In genomic region chr6:108074057-108074358, GRCh38 we compare ENCODE assay signal across 8 cellular contexts. TPM values are rescaled to one million over a fixed set of nuclear protein-coding genes. Genes with fewer than 3 reads are reported as not detected.
DNase-seq lines count a peak whose midpoint lies in the region; ATAC-seq, FAIRE-seq and TF ChIP-seq lines count a peak whose summit lies in the region.

No MANE protein-coding gene starts in this region.

- TF ChIP-seq POLR2A in endothelial cell of umbilical vein (IDR thresholded peaks at IDR 0.05; ENCODE audit: low read depth, low read length), result no peak

- H3K4me3 ChIP-seq in GM23338 (peak overlapping the region; percentile 86), OCI-LY7 (ENCODE audit: low read depth, low read length, poor library complexity, severe bottlenecking) (peak overlapping the region; percentile 100), endothelial cell of umbilical vein (replicated peaks in 1 of 3; ENCODE audit: insufficient read depth in 1 of 3, low read depth in 1 of 3, low read length in 3 of 3) (peak overlapping the region; percentile 62 to 71 (median 70))

- BruUV-seq in Calu3 (replicated peaks; lab: Mats Ljungman, UMichigan) (no TSS peak), OCI-LY7 (replicated peaks; lab: Mats Ljungman, UMichigan) (TSS peak; percentile 84), endothelial cell of umbilical vein (replicated peaks; lab: Mats Ljungman, UMichigan) (no TSS peak)

- H3K9me3 ChIP-seq in OCI-LY7 (ENCODE audit: low read length) (no peaks in the 10 kb centered on the region), endothelial cell of umbilical vein (replicated peaks; ENCODE audit: control insufficient read depth, insufficient read depth, low read length) (no peaks in the 10 kb centered on the region)

- peak overlapping the region; percentile 88 for H3K4me2 ChIP-seq in GM23338
- peak overlapping the region; percentile 89 for H3K4me2 ChIP-seq in OCI-LY7 (ENCODE audit: low read length)
- peak overlapping the region; percentile 68 for H3K4me2 ChIP-seq in endothelial cell of umbilical vein (ENCODE audit: insufficient read depth, low read length)

- H3K36me3 Mint-ChIP-seq in Calu3 (ENCODE audit: insufficient read depth, unreplicated experiment), result peaks cover 21% of the 10 kb centered on the region
- H3K36me3 Mint-ChIP-seq in GM23338 (ENCODE audit: low read depth), result peaks cover 3% of the 10 kb centered on the region; the same call in 1 of the 3 replicates
- no peaks in the 10 kb centered on the region for H3K36me3 Mint-ChIP-seq in neural crest cell (ENCODE audit: low read depth)

- H3K27me3 Mint-ChIP-seq in Calu3 (ENCODE audit: unreplicated experiment) (no peaks in the 10 kb centered on the region), GM23338 (ENCODE audit: insufficient read depth, low read depth, poor library complexity) (peaks cover 10% of the 10 kb centered on the region), neural crest cell (ENCODE audit: low read depth) (no peaks in the 10 kb centered on the region)

- H4K20me1 ChIP-seq in GM23338 (replicated peaks; ENCODE audit: insufficient read depth), result no peaks in the 10 kb centered on the region
- no peaks in the 10 kb centered on the region for H4K20me1 ChIP-seq in OCI-LY7 (ENCODE audit: insufficient read depth, low read length)
- H4K20me1 ChIP-seq in endothelial cell of umbilical vein (replicated peaks; ENCODE audit: control insufficient read depth, extremely low read depth, insufficient read depth, low read length), result no peaks in the 10 kb centered on the region

- H3K4me3 Mint-ChIP-seq in Calu3 (ENCODE audit: low read depth, unreplicated experiment), result peak overlapping the region; percentile 75
- peak overlapping the region; percentile 83 for H3K4me3 Mint-ChIP-seq in GM23338
- H3K4me3 Mint-ChIP-seq in neural crest cell, result peak overlapping the region; percentile 93

- DNase-seq in Calu3, result no peak
- DNase-seq in GM23338 (ENCODE audit: low spot score), result no peak
- no peak for DNase-seq in OCI-LY7 (ENCODE audit: low spot score)
- no peak for DNase-seq in endothelial cell of umbilical vein (ENCODE audit: low read depth, low spot score)
- no peak for DNase-seq in neural crest cell (ENCODE audit: low read depth, low spot score)
- DNase-seq in KBM-7, result no peak
- no peak for DNase-seq in activated CD4-positive, alpha-beta T cell treated with anti-CD3 and anti-CD28 coated beads, Interleukin-2, amount 50 U/mL, for 4 hours
- DNase-seq in DMS53 (lab: John Stamatoyannopoulos, UW), result no peak

- H3K9ac ChIP-seq in endothelial cell of umbilical vein (replicated peaks; ENCODE audit: extremely low read depth, insufficient read depth, low read length), result peak overlapping the region; percentile 48

- dilution Hi-C loops in endothelial cell of umbilical vein (cut with MboI; ENCODE audit: extremely low pct_ligation_motif_present, low sequenced_read_pairs), result no loop called here

- no peaks in the 10 kb centered on the region for H3K36me3 ChIP-seq in GM23338 (ENCODE audit: insufficient read depth)
- no peaks in the 10 kb centered on the region for H3K36me3 ChIP-seq in OCI-LY7 (ENCODE audit: insufficient read depth, low read length)
- H3K36me3 ChIP-seq in endothelial cell of umbilical vein (ENCODE audit: control insufficient read depth in 2 of 2, extremely low read depth in 1 of 2, insufficient read depth in 2 of 2, low read length in 2 of 2), result no peaks in the 10 kb centered on the region

- H3K27me3 ChIP-seq in GM23338 (ENCODE audit: insufficient read depth), result peaks cover 19% of the 10 kb centered on the region
- H3K27me3 ChIP-seq in endothelial cell of umbilical vein (ENCODE audit: control insufficient read depth in 2 of 2, insufficient read depth in 2 of 2, low read length in 2 of 2), result peaks cover 2 to 4% of the 10 kb centered on the region in 2 experiments

- H3K4me1 ChIP-seq in GM23338 (ENCODE audit: insufficient read depth) (peaks cover 32% of the 10 kb centered on the region), OCI-LY7 (ENCODE audit: insufficient read depth, low read length, poor library complexity, severe bottlenecking) (peaks cover 14% of the 10 kb centered on the region), endothelial cell of umbilical vein (ENCODE audit: control insufficient read depth, extremely low read depth, insufficient read depth, low read length) (peaks cover 5% of the 10 kb centered on the region)

- in situ Hi-C loops in KBM-7 (cut with MboI; ENCODE audit: low pct_unique_long_range_greater_than_20kb, low sequenced_read_pairs), result no loop called here

- peaks cover 8% of the 10 kb centered on the region for H3K4me1 Mint-ChIP-seq in Calu3 (ENCODE audit: low read depth, unreplicated experiment)
- peaks cover 39% of the 10 kb centered on the region for H3K4me1 Mint-ChIP-seq in GM23338
- H3K4me1 Mint-ChIP-seq in neural crest cell, result peaks cover 18% of the 10 kb centered on the region

- intact Hi-C loops in Calu3 (cut with micrococcal nuclease; ENCODE audit: unreplicated experiment), result no loop called here
- intact Hi-C loops in OCI-LY7 (cut with micrococcal nuclease; ENCODE audit: unreplicated experiment), result no loop called here
- intact Hi-C loops in endothelial cell of umbilical vein (cut with micrococcal nuclease), result loop anchor here (1.0 kb wide), 1 partner anchor 116 kb away; the partner anchor contains the start of gene SEC63

- no peak overlapping the region for H3K27ac ChIP-seq in GM23338 (ENCODE audit: low read depth)
- H3K27ac ChIP-seq in OCI-LY7 (ENCODE audit: low read depth, low read length, poor library complexity, severe bottlenecking), result no peak overlapping the region
- H3K27ac ChIP-seq in endothelial cell of umbilical vein (ENCODE audit: insufficient read depth, low read depth, low read length), result no peak overlapping the region

- peaks cover 12% of the 10 kb centered on the region for H3F3A ChIP-seq in GM23338 (replicated peaks; ENCODE audit: low read depth)

- POLR2A ChIA-PET in OCI-LY7 (lab: Charles Lee), result interaction anchor here (0.6 kb wide), 1 partner anchor 431 kb away, joined by 5 read pairs; no protein-coding TSS in a partner anchor
- POLR2A ChIA-PET in endothelial cell of umbilical vein (lab: Charles Lee), result no interaction called here

- TF ChIP-seq CTCF in Calu3 (IDR thresholded peaks at IDR 0.05; ENCODE audit: unreplicated experiment), result no peak
- TF ChIP-seq CTCF in GM23338 (conservative IDR thresholded peaks at IDR 0.05; ENCODE audit: low read depth in 2 of 2), result no peak
- TF ChIP-seq CTCF in OCI-LY7 (conservative IDR thresholded peaks at IDR 0.05; ENCODE audit: low read length), result no peak
- TF ChIP-seq CTCF in endothelial cell of umbilical vein (IDR thresholded peaks at IDR 0.05; ENCODE audit: extremely low read depth in 1 of 2, insufficient read depth in 1 of 2, low read depth in 1 of 2, low read length in 2 of 2), result no peak
- TF ChIP-seq CTCF in neural crest cell (conservative IDR thresholded peaks at IDR 0.05), result no peak

- H3K9me3 Mint-ChIP-seq in Calu3 (ENCODE audit: low read depth, unreplicated experiment) (no peaks in the 10 kb centered on the region), GM23338 (no peaks in the 10 kb centered on the region), neural crest cell (no peaks in the 10 kb centered on the region)

- H3K27ac Mint-ChIP-seq in Calu3 (ENCODE audit: unreplicated experiment) (no peak overlapping the region), GM23338 (no peak overlapping the region), neural crest cell (ENCODE audit: unreplicated experiment) (no peak overlapping the region)

- no peaks in the 10 kb centered on the region for H3K9me1 ChIP-seq in endothelial cell of umbilical vein (replicated peaks; ENCODE audit: control insufficient read depth, extremely low read depth, insufficient read depth, low read length)

- H3K9me2 ChIP-seq in GM23338 (ENCODE audit: insufficient read depth), result no peaks in the 10 kb centered on the region
- no peaks in the 10 kb centered on the region for H3K9me2 ChIP-seq in OCI-LY7 (ENCODE audit: insufficient read depth, low read length)

- H3K79me2 ChIP-seq in GM23338 (replicated peaks; ENCODE audit: insufficient read depth) (peaks cover 28% of the 10 kb centered on the region), OCI-LY7 (ENCODE audit: insufficient read depth, low read depth, low read length) (peaks cover 13% of the 10 kb centered on the region; the same call in 1 of the 2 replicates), endothelial cell of umbilical vein (ENCODE audit: control insufficient read depth, insufficient read depth, low read length) (no peaks in the 10 kb centered on the region)

- peak overlapping the region; percentile 86; the same call in 1 of the 2 replicates for H2AFZ ChIP-seq in GM23338
- H2AFZ ChIP-seq in OCI-LY7 (ENCODE audit: low read length), result peak overlapping the region; percentile 98
- peak overlapping the region; percentile 98 for H2AFZ ChIP-seq in endothelial cell of umbilical vein (ENCODE audit: low read depth, low read length)

- FAIRE-seq in endothelial cell of umbilical vein (lab: Jason Lieb, UNC), result no peak

- peak; percentile 37; the same call in 2 of the 3 replicates for ATAC-seq in GM23338

- CTCF ChIA-PET in Calu3 (lab: Charles Lee) (interaction anchor here (0.7 kb wide), 1 partner anchor 93 kb away, joined by 3 read pairs; no protein-coding TSS in a partner anchor), OCI-LY7 (lab: Charles Lee; ENCODE audit: unreplicated experiment) (no interaction called here), endothelial cell of umbilical vein (lab: Charles Lee) (no interaction called here)

TF ChIP-seq in GM23338, 12 proteins besides CTCF, POLR2A, EP300 and RAD21 (continues in another document):
- no peak for TF ChIP-seq STAT1 (IDR thresholded peaks at IDR 0.05; ENCODE audit: unreplicated experiment)

TF ChIP-seq in endothelial cell of umbilical vein, 7 proteins besides CTCF, POLR2A, EP300 and RAD21 (continues in another document):
- no peak for TF ChIP-seq JUN (IDR thresholded peaks at IDR 0.05; ENCODE audit: borderline replicate concordance, insufficient read depth, insufficient read length, low read depth)
- TF ChIP-seq MYC (IDR thresholded peaks at IDR 0.05; ENCODE audit: low read depth, low read length), result no peak
- TF ChIP-seq GATA2 (IDR thresholded peaks at IDR 0.05; ENCODE audit: insufficient read depth, insufficient read length, low read depth, low read length), result no peak

RNA-seq across cellular contexts. Expression of gene OSTM1, which starts 0.5 kb away (rescaled TPM):
- total RNA-seq in Calu3 (2022), result 19.4 and 30.5 TPM in 2 replicates
- total RNA-seq in GM23338 (2014; rRNA removed; shearing (Covaris generic)), result 28.1 and 47.7 TPM in 2 replicates
- 17.4 TPM in 2 replicates for polyA plus RNA-seq in GM23338 (2016; fragmentation: Nextera tagmentation; extraction: Ambion mirVana)
- total RNA-seq in OCI-LY7 (2014; rRNA removed; shearing (Covaris generic)), result 10.5 and 11.4 TPM in 2 replicates
- 19.1 and 22.6 TPM in 2 replicates for total RNA-seq in OCI-LY7 (2022)
- total RNA-seq in endothelial cell of umbilical vein, result 26.4 and 27.8 TPM in 2 replicates
- polyA plus RNA-seq in endothelial cell of umbilical vein, result 23.1 and 28.7 TPM in 2 replicates
- polyA plus RNA-seq in endothelial cell of umbilical vein (2011; cell fraction: cytosol; rRNA removed), result 5.8 and 7.7 TPM in 2 replicates
- polyA plus RNA-seq in endothelial cell of umbilical vein (2011; cell fraction: nucleus; rRNA removed), result 5.1 and 8.1 TPM in 2 replicates
- polyA plus RNA-seq in endothelial cell of umbilical vein (2012), result 25.5 and 27.1 TPM in 2 replicates
- polyA minus RNA-seq in endothelial cell of umbilical vein, result 34.8 and 42.2 TPM in 2 replicates
- 24.3 TPM for polyA minus RNA-seq in endothelial cell of umbilical vein (2011; cell fraction: cytosol; rRNA and poly(A)+ RNA removed)
- 8.5 and 15.4 TPM in 2 replicates for polyA minus RNA-seq in endothelial cell of umbilical vein (2011; cell fraction: nucleus; rRNA and poly(A)+ RNA removed)
- total RNA-seq in neural crest cell, result 19.9 and 20.4 TPM in 2 replicates
